ENCODE assay signal across 10 cellular contexts in the genomic region with DNA sequence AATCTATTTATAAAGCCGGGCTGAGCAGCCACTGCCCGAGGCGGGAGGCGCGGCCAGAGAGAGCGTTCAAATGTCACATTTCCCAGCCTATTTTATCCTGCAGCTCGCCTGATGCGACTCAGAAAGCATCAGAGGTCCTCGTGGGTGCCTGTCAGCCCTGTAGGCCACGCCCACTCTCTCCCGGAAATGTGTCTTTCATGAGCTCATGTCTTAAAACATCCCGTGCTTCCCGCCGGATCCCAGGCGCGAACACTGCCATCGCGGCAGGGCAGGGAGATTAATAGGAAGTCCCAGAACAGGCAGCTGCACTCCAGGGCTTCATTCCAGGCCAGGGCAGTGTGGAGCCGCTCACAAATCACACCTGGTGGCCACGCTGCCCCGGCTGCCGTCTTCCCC.
A peak's percentile ranks its signal among the peaks of the same experiment; 100 is the strongest.
DNase-seq lines count a peak whose midpoint lies in the region; ATAC-seq and TF ChIP-seq lines count a peak whose summit lies in the region.
"Had no signal": no experiment of that assay in that cellular context is flagged by ENCODE, and none has a peak within 500 bp of the region (broad histone marks: within the 10 kb centered on the region; RNA-seq: fewer than 3 reads in every experiment).

No MANE protein-coding gene starts in this region.

- H3K27me3 Mint-ChIP-seq in activated CD4-positive, alpha-beta memory T cell treated with anti-CD3 and anti-CD28 coated beads for 36 hours: peaks cover 10% of the 10 kb centered on the region

- ATAC-seq in right cardiac atrium (peak; percentile 79 to 86), GM21786 (IDR thresholded peaks at IDR 0.05; ENCODE audit: unreplicated experiment) (no peak), HG02981 (IDR thresholded peaks at IDR 0.05; ENCODE audit: unreplicated experiment) (no peak), GM18907 (IDR thresholded peaks at IDR 0.05; ENCODE audit: unreplicated experiment) (no peak)
- ATAC-seq: activated naive CD8-positive, alpha-beta T cell treated with anti-CD3 and anti-CD28 coated beads, Interleukin-2, amount 50 U/mL, for 24 hours had no signal

- 22% methylated on average over 22 of the region's 22 CpGs for WGBS in right cardiac atrium

- no peaks in the 10 kb centered on the region for H3K4me1 Mint-ChIP-seq in activated CD4-positive, alpha-beta memory T cell treated with anti-CD3 and anti-CD28 coated beads for 36 hours (ENCODE audit: low read depth)
- H3K4me1 Mint-ChIP-seq: activated naive CD8-positive, alpha-beta T cell treated with anti-CD3 and anti-CD28 coated beads, Interleukin-2, amount 50 U/mL, for 24 hours had no signal

- no peaks in the 10 kb centered on the region for H3K9me3 ChIP-seq in right cardiac atrium (ENCODE audit: control insufficient read depth, low read length)

- no peaks in the 10 kb centered on the region for H3K27me3 ChIP-seq in right cardiac atrium (ENCODE audit: control insufficient read depth, insufficient read depth)

- TF ChIP-seq CTCF in VCaP (conservative IDR thresholded peaks at IDR 0.05): no peak

- DNase-seq in Daoy (ENCODE audit: low read depth) (peak; percentile 89), right cardiac atrium (peak; percentile 88 to 93 (median 90)), retina (peak; percentile 62)
- no peak for DNase-seq in activated CD4-positive, alpha-beta memory T cell treated with anti-CD3 and anti-CD28 coated beads for 36 hours
- DNase-seq: activated naive CD8-positive, alpha-beta T cell treated with anti-CD3 and anti-CD28 coated beads, Interleukin-2, amount 50 U/mL, for 24 hours; DMS 273 treated with DMSO at 0.1 percent for 48 hours had no signal

- POLR2A ChIA-PET in activated CD4-positive, alpha-beta memory T cell treated with anti-CD3 and anti-CD28 coated beads for 36 hours (lab: Charles Lee): no interaction called here

- no peaks in the 10 kb centered on the region for H3K36me3 Mint-ChIP-seq in activated CD4-positive, alpha-beta memory T cell treated with anti-CD3 and anti-CD28 coated beads for 36 hours

- no peak overlapping the region for H3K4me3 ChIP-seq in right cardiac atrium (ENCODE audit: low read length)

- intact Hi-C loops in right cardiac atrium (cut with DNase I): no loop called here
- intact Hi-C loops in activated CD4-positive, alpha-beta memory T cell treated with anti-CD3 and anti-CD28 coated beads for 36 hours (cut with micrococcal nuclease): no loop called here

- H3K4me1 ChIP-seq in right cardiac atrium (ENCODE audit: control insufficient read depth, insufficient read depth, low read length): no peaks in the 10 kb centered on the region

- CTCF ChIA-PET in activated CD4-positive, alpha-beta memory T cell treated with anti-CD3 and anti-CD28 coated beads for 36 hours (lab: Charles Lee): no interaction called here

- no peak overlapping the region for H3K4me3 Mint-ChIP-seq in activated CD4-positive, alpha-beta memory T cell treated with anti-CD3 and anti-CD28 coated beads for 36 hours
- H3K4me3 Mint-ChIP-seq: activated naive CD8-positive, alpha-beta T cell treated with anti-CD3 and anti-CD28 coated beads, Interleukin-2, amount 50 U/mL, for 24 hours had no signal

- H3K9me3 Mint-ChIP-seq in activated CD4-positive, alpha-beta memory T cell treated with anti-CD3 and anti-CD28 coated beads for 36 hours: no peaks in the 10 kb centered on the region
- H3K9me3 Mint-ChIP-seq: activated naive CD8-positive, alpha-beta T cell treated with anti-CD3 and anti-CD28 coated beads, Interleukin-2, amount 50 U/mL, for 24 hours had no signal

- H3K27ac ChIP-seq in VCaP (peak overlapping the region; percentile 46; the same call in 1 of the 2 replicates), right cardiac atrium (ENCODE audit: low read length) (no peak overlapping the region)

- no peak overlapping the region for H3K27ac Mint-ChIP-seq in activated CD4-positive, alpha-beta memory T cell treated with anti-CD3 and anti-CD28 coated beads for 36 hours
- H3K27ac Mint-ChIP-seq: activated naive CD8-positive, alpha-beta T cell treated with anti-CD3 and anti-CD28 coated beads, Interleukin-2, amount 50 U/mL, for 24 hours had no signal

Comparison
In these comparisons a context has a peak if more than half of its experiments do, and no peak if none do; other contexts are left out.
1. ATAC-seq: peak in right cardiac atrium (2 of 2); none in GM21786 (single experiment), HG02981 (single experiment) and GM18907 (single experiment).